Comparison of ENCODE assay signal across 1 cellular context in genomic region chr3:2923390-2923789, GRCh38.
TF ChIP-seq lines count a peak whose summit lies in the region.

No MANE protein-coding gene starts in this region.

TF ChIP-seq in K562, 482 proteins besides CTCF, POLR2A, EP300 and RAD21 (continued from another document):
- TF ChIP-seq MLLT1 (IDR thresholded peaks at IDR 0.05) (no peak), E2F5 (CRISPR knock-in tag; IDR thresholded peaks at IDR 0.05) (no peak), PHB (CRISPR knock-in tag; IDR thresholded peaks at IDR 0.05) (no peak), PCBP1 (IDR thresholded peaks at IDR 0.05; ENCODE audit: low read depth, low read length, poor library complexity, severe bottlenecking) (no peak)
